In genomic region chr16:20626971-20627370, GRCh38 we compare ENCODE assay signal across 38 cellular contexts. TPM values are rescaled to one million over a fixed set of nuclear protein-coding genes. Genes with fewer than 3 reads are reported as not detected.
"Had no signal": no experiment of that assay in that cellular context is flagged by ENCODE, and none has a peak within 500 bp of the region (broad histone marks: within the 10 kb centered on the region; RNA-seq: fewer than 3 reads in every experiment).

No MANE protein-coding gene starts in this region.

- H3K36me3 Mint-ChIP-seq: activated CD4-positive, alpha-beta memory T cell treated with anti-CD3 and anti-CD28 coated beads for 36 hours; activated CD8-positive, alpha-beta memory T cell treated with anti-CD3 and anti-CD28 coated beads, Interleukin-2, amount 10 ng/mL, durations not matched to agents 7 days and 5 days; activated naive CD4-positive, alpha-beta T cell treated with anti-CD3 and anti-CD28 coated beads, Interleukin-2, amount 10 ng/mL, durations not matched to agents 7 days and 5 days; activated naive CD4-positive, alpha-beta T cell treated with anti-CD3 and anti-CD28 coated beads, Interleukin-2, amount 50 U/mL, for 24 hours; activated naive CD8-positive, alpha-beta T cell treated with anti-CD3 and anti-CD28 coated beads, Interleukin-2, amount 10 ng/mL, durations not matched to agents 7 days and 5 days; brain had no signal

- H3K27me3 ChIP-seq: ascending aorta, cardiac muscle cell, colonic mucosa had no signal

- DNase-seq: activated B cell treated with CpG ODN at 0.5 μM for 24 hours; activated CD4-positive, alpha-beta memory T cell treated with anti-CD3 and anti-CD28 coated beads for 36 hours; activated CD4-positive, alpha-beta T cell treated with anti-CD3 and anti-CD28 coated beads for 4 hours; activated CD4-positive, alpha-beta T cell treated with anti-CD3 and anti-CD28 coated beads, Interleukin-2, amount 10 ng/mL, durations not matched to agents 24 days and 14 days; activated CD4-positive, alpha-beta T cell treated with anti-CD3 and anti-CD28 coated beads, Interleukin-2, amount 50 U/mL, for 1 hour; activated CD4-positive, alpha-beta T cell treated with anti-CD3 and anti-CD28 coated beads, Interleukin-2, amount 50 U/mL, for 4 hours; activated CD4-positive, CD25-positive, alpha-beta regulatory T cell treated with anti-CD3 and anti-CD28 coated beads, Interleukin-2, amount 50 U/mL, for 72 hours; activated CD8-positive, alpha-beta memory T cell treated with anti-CD3 and anti-CD28 coated beads for 24 hours; activated CD8-positive, alpha-beta memory T cell treated with anti-CD3 and anti-CD28 coated beads, Interleukin-2, amount 10 ng/mL, durations not matched to agents 7 days and 5 days; activated CD8-positive, alpha-beta memory T cell treated with anti-CD3 and anti-CD28 coated beads, Interleukin-2, amount 50 U/mL, for 48 hours; activated CD8-positive, alpha-beta T cell treated with anti-CD3 and anti-CD28 coated beads for 36 hours; activated effector memory CD4-positive, alpha-beta T cell treated with Interleukin-2 at 50 U/mL for 16 hours; activated gamma-delta T cell; activated naive CD4-positive, alpha-beta T cell treated with anti-CD3 and anti-CD28 coated beads, Interleukin-2, amount 10 ng/mL, durations not matched to agents 7 days and 5 days; activated naive CD4-positive, alpha-beta T cell treated with Interleukin-2 at 50 U/mL for 16 hours; activated naive CD8-positive, alpha-beta T cell treated with anti-CD3 and anti-CD28 coated beads, Interleukin-2, amount 10 ng/mL, durations not matched to agents 7 days and 5 days; activated naive CD8-positive, alpha-beta T cell treated with anti-CD3 and anti-CD28 coated beads, Interleukin-2, amount 50 U/mL, for 24 hours; activated T-cell treated with anti-CD3 and anti-CD28 coated beads, Interleukin-2, amount 50 U/mL, for 24 hours; activated T-cell treated with anti-CD3 and anti-CD28 coated beads, Interleukin-2, amount 50 U/mL, for 48 hours; amygdala; anterior cingulate cortex; caudate nucleus; cerebellar nuclear complex; colonic mucosa; T-helper 2 cell; T-helper 9 cell had no signal

- H3K9me3 ChIP-seq: ascending aorta, colonic mucosa had no signal

- H3K4me3 Mint-ChIP-seq: activated B cell treated with CpG ODN at 0.5 μM for 24 hours; activated CD4-positive, alpha-beta memory T cell treated with anti-CD3 and anti-CD28 coated beads for 36 hours; activated CD4-positive, alpha-beta T cell treated with anti-CD3 and anti-CD28 coated beads, Interleukin-2, amount 10 ng/mL, durations not matched to agents 24 days and 14 days; activated CD8-positive, alpha-beta memory T cell treated with anti-CD3 and anti-CD28 coated beads, Interleukin-2, amount 10 ng/mL, durations not matched to agents 7 days and 5 days; activated CD8-positive, alpha-beta T cell treated with anti-CD3 and anti-CD28 coated beads for 36 hours; activated naive CD4-positive, alpha-beta T cell treated with anti-CD3 and anti-CD28 coated beads, Interleukin-2, amount 10 ng/mL, durations not matched to agents 7 days and 5 days; activated naive CD4-positive, alpha-beta T cell treated with anti-CD3 and anti-CD28 coated beads, Interleukin-2, amount 50 U/mL, for 24 hours; activated naive CD8-positive, alpha-beta T cell; activated naive CD8-positive, alpha-beta T cell treated with anti-CD3 and anti-CD28 coated beads, Interleukin-2, amount 10 ng/mL, durations not matched to agents 7 days and 5 days; activated naive CD8-positive, alpha-beta T cell treated with anti-CD3 and anti-CD28 coated beads, Interleukin-2, amount 50 U/mL, for 24 hours; activated T-cell treated with anti-CD3 and anti-CD28 coated beads, Interleukin-2, amount 50 U/mL, for 24 hours; brain; central memory CD8-positive, alpha-beta T cell; T-helper 2 cell treated with Interferon-gamma antibody and Interleukin-4, amounts not matched to agents 5 μg/mL and 100 μg/mL, for 36 hours had no signal

- H3K4me1 Mint-ChIP-seq: activated CD4-positive, alpha-beta T cell treated with anti-CD3 and anti-CD28 coated beads, Interleukin-2, amount 10 ng/mL, durations not matched to agents 24 days and 14 days; brain; central memory CD8-positive, alpha-beta T cell had no signal

- H3K4me1 ChIP-seq: ascending aorta, colonic mucosa had no signal

- FAIRE-seq: bronchial epithelial cell, TTC549 had no signal

- H3K27ac Mint-ChIP-seq: activated B cell treated with CpG ODN at 0.5 μM for 24 hours; activated CD4-positive, alpha-beta memory T cell treated with anti-CD3 and anti-CD28 coated beads for 36 hours; activated CD4-positive, alpha-beta T cell treated with anti-CD3 and anti-CD28 coated beads, Interleukin-2, amount 10 ng/mL, durations not matched to agents 24 days and 14 days; activated CD8-positive, alpha-beta memory T cell treated with anti-CD3 and anti-CD28 coated beads, Interleukin-2, amount 10 ng/mL, durations not matched to agents 7 days and 5 days; activated CD8-positive, alpha-beta T cell treated with anti-CD3 and anti-CD28 coated beads for 36 hours; activated naive CD4-positive, alpha-beta T cell treated with anti-CD3 and anti-CD28 coated beads, Interleukin-2, amount 10 ng/mL, durations not matched to agents 7 days and 5 days; activated naive CD4-positive, alpha-beta T cell treated with anti-CD3 and anti-CD28 coated beads, Interleukin-2, amount 50 U/mL, for 24 hours; activated naive CD8-positive, alpha-beta T cell; activated naive CD8-positive, alpha-beta T cell treated with anti-CD3 and anti-CD28 coated beads, Interleukin-2, amount 10 ng/mL, durations not matched to agents 7 days and 5 days; activated naive CD8-positive, alpha-beta T cell treated with anti-CD3 and anti-CD28 coated beads, Interleukin-2, amount 50 U/mL, for 24 hours; activated T-cell treated with anti-CD3 and anti-CD28 coated beads, Interleukin-2, amount 50 U/mL, for 24 hours; activated T-helper 2 cell treated with anti-CD3 and anti-CD28 coated beads, Interferon-gamma antibody, Interleukin-2, Interleukin-4, amounts not matched to agents 10 μg/mL and 5 μg/mL and 100 μg/mL, durations not matched to agents 14 hours and 24 hours and 36 hours; brain; T-helper 2 cell treated with Interferon-gamma antibody and Interleukin-4, amounts not matched to agents 5 μg/mL and 100 μg/mL, for 36 hours had no signal

- H3K27ac ChIP-seq: ascending aorta, cardiac muscle cell, colonic mucosa, VCaP had no signal

- H3K9me3 Mint-ChIP-seq: activated CD4-positive, alpha-beta memory T cell treated with anti-CD3 and anti-CD28 coated beads for 36 hours; activated CD4-positive, alpha-beta T cell treated with anti-CD3 and anti-CD28 coated beads, Interleukin-2, amount 10 ng/mL, durations not matched to agents 24 days and 14 days; activated CD8-positive, alpha-beta T cell treated with anti-CD3 and anti-CD28 coated beads for 36 hours; activated naive CD4-positive, alpha-beta T cell treated with anti-CD3 and anti-CD28 coated beads, Interleukin-2, amount 10 ng/mL, durations not matched to agents 7 days and 5 days; activated naive CD4-positive, alpha-beta T cell treated with anti-CD3 and anti-CD28 coated beads, Interleukin-2, amount 50 U/mL, for 24 hours; activated naive CD8-positive, alpha-beta T cell treated with anti-CD3 and anti-CD28 coated beads, Interleukin-2, amount 10 ng/mL, durations not matched to agents 7 days and 5 days; activated naive CD8-positive, alpha-beta T cell treated with anti-CD3 and anti-CD28 coated beads, Interleukin-2, amount 50 U/mL, for 24 hours; activated T-cell treated with anti-CD3 and anti-CD28 coated beads, Interleukin-2, amount 50 U/mL, for 24 hours; activated T-helper 2 cell treated with anti-CD3 and anti-CD28 coated beads, Interferon-gamma antibody, Interleukin-2, Interleukin-4, amounts not matched to agents 10 μg/mL and 5 μg/mL and 100 μg/mL, durations not matched to agents 14 hours and 24 hours and 36 hours; brain; central memory CD8-positive, alpha-beta T cell; T-helper 2 cell treated with Interferon-gamma antibody and Interleukin-4, amounts not matched to agents 5 μg/mL and 100 μg/mL, for 36 hours had no signal

- H3K36me3 ChIP-seq: ascending aorta, cardiac muscle cell, colonic mucosa had no signal

- H3K27me3 Mint-ChIP-seq: activated CD4-positive, alpha-beta memory T cell treated with anti-CD3 and anti-CD28 coated beads for 36 hours; activated CD8-positive, alpha-beta memory T cell treated with anti-CD3 and anti-CD28 coated beads, Interleukin-2, amount 10 ng/mL, durations not matched to agents 7 days and 5 days; activated CD8-positive, alpha-beta T cell treated with anti-CD3 and anti-CD28 coated beads for 36 hours; activated naive CD4-positive, alpha-beta T cell treated with anti-CD3 and anti-CD28 coated beads, Interleukin-2, amount 10 ng/mL, durations not matched to agents 7 days and 5 days; activated naive CD4-positive, alpha-beta T cell treated with anti-CD3 and anti-CD28 coated beads, Interleukin-2, amount 50 U/mL, for 24 hours; activated naive CD8-positive, alpha-beta T cell; activated naive CD8-positive, alpha-beta T cell treated with anti-CD3 and anti-CD28 coated beads, Interleukin-2, amount 10 ng/mL, durations not matched to agents 7 days and 5 days; central memory CD8-positive, alpha-beta T cell had no signal

- H3K4me3 ChIP-seq: ascending aorta, cardiac muscle cell, colonic mucosa had no signal

- ATAC-seq: activated CD8-positive, alpha-beta memory T cell treated with anti-CD3 and anti-CD28 coated beads, Interleukin-2, amount 10 ng/mL, durations not matched to agents 7 days and 5 days; activated CD8-positive, alpha-beta T cell treated with anti-CD3 and anti-CD28 coated beads for 36 hours; activated naive CD8-positive, alpha-beta T cell treated with anti-CD3 and anti-CD28 coated beads, Interleukin-2, amount 50 U/mL, for 24 hours had no signal

RNA-seq across cellular contexts. Expression of gene ACSM2B, which starts 50.8 kb away (rescaled TPM):
- total RNA-seq: activated B cell treated with CpG ODN at 0.5 μM for 24 hours; activated CD4-positive, alpha-beta memory T cell treated with anti-CD3 and anti-CD28 coated beads for 36 hours; activated CD4-positive, alpha-beta T cell treated with anti-CD3 and anti-CD28 coated beads, Interleukin-2, amount 10 ng/mL, durations not matched to agents 24 days and 14 days; activated CD8-positive, alpha-beta T cell treated with anti-CD3 and anti-CD28 coated beads for 36 hours; activated naive CD8-positive, alpha-beta T cell treated with anti-CD3 and anti-CD28 coated beads, Interleukin-2, amount 10 ng/mL, durations not matched to agents 7 days and 5 days; ascending aorta; bronchial epithelial cell; cardiac muscle cell; chondrocyte had no signal
- polyA plus RNA-seq: cardiac muscle cell had no signal
